Comparison of ENCODE assay signal across 17 cellular contexts in the genomic region with DNA sequence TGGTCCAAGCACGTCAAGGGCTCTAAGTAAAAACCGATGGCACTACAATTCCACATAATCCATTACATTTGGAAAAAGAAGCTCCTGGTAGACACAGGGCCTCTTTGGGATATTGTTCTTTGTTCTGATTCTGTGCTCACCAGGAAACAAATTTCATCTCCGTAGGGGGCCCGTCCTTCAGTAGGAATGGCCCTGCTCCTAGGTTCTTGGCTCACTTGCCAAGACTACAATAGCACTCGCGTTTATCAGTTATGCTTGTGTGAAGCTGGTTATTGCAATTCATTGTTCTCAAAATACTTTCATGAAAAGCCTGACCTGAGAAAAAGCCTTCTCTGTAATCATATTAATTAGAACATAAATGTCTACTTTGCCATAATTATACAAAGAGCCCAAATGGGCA. TPM values are rescaled to one million over a fixed set of nuclear protein-coding genes. Genes with fewer than 3 reads are reported as not detected.
DNase-seq lines count a peak whose midpoint lies in the region; ATAC-seq, FAIRE-seq and TF ChIP-seq lines count a peak whose summit lies in the region.
"Had no signal": no experiment of that assay in that cellular context is flagged by ENCODE, and none has a peak within 500 bp of the region (broad histone marks: within the 10 kb centered on the region; RNA-seq: fewer than 3 reads in every experiment).

No MANE protein-coding gene starts in this region.

- peaks cover 2 to 18% of the 10 kb centered on the region in 2 donors for H3K36me3 ChIP-seq in small intestine (ENCODE audit: control insufficient read depth in 2 of 2, insufficient read depth in 2 of 2, low read length in 2 of 2)
- H3K36me3 ChIP-seq: WERI-Rb-1 had no signal

- H3K27ac ChIP-seq in small intestine (ENCODE audit: low read depth in 1 of 2, low read length in 1 of 2): no peak overlapping the region
- H3K27ac ChIP-seq: thyroid gland, WERI-Rb-1 had no signal

- no peaks in the 10 kb centered on the region for H3K9me3 ChIP-seq in small intestine (ENCODE audit: control insufficient read depth, low read depth)
- H3K9me3 ChIP-seq: SK-N-SH, thyroid gland had no signal

- no peaks in the 10 kb centered on the region for H3K27me3 ChIP-seq in small intestine (ENCODE audit: control insufficient read depth in 2 of 2, insufficient read depth in 2 of 2, low read length in 2 of 2)
- H3K27me3 ChIP-seq: thyroid gland had no signal

- no peak overlapping the region for H3K4me3 Mint-ChIP-seq in activated CD8-positive, alpha-beta T cell treated with anti-CD3 and anti-CD28 coated beads, Interleukin-2, amount 10 ng/mL, durations not matched to agents 7 days and 5 days
- H3K4me3 Mint-ChIP-seq in activated CD8-positive, alpha-beta T cell treated with anti-CD3 and anti-CD28 coated beads for 36 hours: no peak overlapping the region
- no peak overlapping the region for H3K4me3 Mint-ChIP-seq in memory B cell

- intact Hi-C loops in activated CD8-positive, alpha-beta T cell treated with anti-CD3 and anti-CD28 coated beads for 36 hours (cut with micrococcal nuclease): no loop called here

- H3K36me3 Mint-ChIP-seq in activated CD8-positive, alpha-beta T cell treated with anti-CD3 and anti-CD28 coated beads, Interleukin-2, amount 10 ng/mL, durations not matched to agents 7 days and 5 days (ENCODE audit: low read depth): peaks cover 90% of the 10 kb centered on the region
- peaks cover 68% of the 10 kb centered on the region for H3K36me3 Mint-ChIP-seq in activated CD8-positive, alpha-beta T cell treated with anti-CD3 and anti-CD28 coated beads for 36 hours (ENCODE audit: low read depth)
- H3K36me3 Mint-ChIP-seq in memory B cell: peaks cover 36% of the 10 kb centered on the region

- H3K27me3 Mint-ChIP-seq in activated CD8-positive, alpha-beta T cell treated with anti-CD3 and anti-CD28 coated beads, Interleukin-2, amount 10 ng/mL, durations not matched to agents 7 days and 5 days (ENCODE audit: low read depth): no peaks in the 10 kb centered on the region
- no peaks in the 10 kb centered on the region for H3K27me3 Mint-ChIP-seq in activated CD8-positive, alpha-beta T cell treated with anti-CD3 and anti-CD28 coated beads for 36 hours
- H3K27me3 Mint-ChIP-seq in memory B cell: no peaks in the 10 kb centered on the region

- peaks cover 0 to 9% of the 10 kb centered on the region in 2 donors for H3K4me1 ChIP-seq in small intestine (ENCODE audit: control insufficient read depth in 2 of 2, insufficient read depth in 1 of 2, low read depth in 1 of 2, low read length in 1 of 2)
- H3K4me1 ChIP-seq: thyroid gland had no signal

- H3K4me3 ChIP-seq in small intestine (ENCODE audit: low read depth in 1 of 2, low read length in 2 of 2): no peak overlapping the region
- H3K4me3 ChIP-seq: thyroid gland had no signal

- POLR2A ChIA-PET in activated CD8-positive, alpha-beta T cell treated with anti-CD3 and anti-CD28 coated beads, Interleukin-2, amount 10 ng/mL, durations not matched to agents 7 days and 5 days (lab: Charles Lee): no interaction called here
- POLR2A ChIA-PET in activated CD8-positive, alpha-beta T cell treated with anti-CD3 and anti-CD28 coated beads for 36 hours (lab: Charles Lee): interaction anchor here (0.6 to 2.9 kb wide), 6 partner anchors 10 to 160 kb away, joined by 3 to 13 read pairs (median 3); a partner anchor contains a TSS

- no peaks in the 10 kb centered on the region for H3K9me3 Mint-ChIP-seq in activated CD8-positive, alpha-beta T cell treated with anti-CD3 and anti-CD28 coated beads, Interleukin-2, amount 10 ng/mL, durations not matched to agents 7 days and 5 days (ENCODE audit: insufficient read depth)
- no peaks in the 10 kb centered on the region for H3K9me3 Mint-ChIP-seq in activated CD8-positive, alpha-beta T cell treated with anti-CD3 and anti-CD28 coated beads for 36 hours
- no peaks in the 10 kb centered on the region for H3K9me3 Mint-ChIP-seq in memory B cell

- FAIRE-seq in small intestine (lab: Jason Lieb, UNC): no peak

- ATAC-seq in activated CD8-positive, alpha-beta T cell treated with anti-CD3 and anti-CD28 coated beads, Interleukin-2, amount 10 ng/mL, durations not matched to agents 7 days and 5 days: no peak
- ATAC-seq in activated CD8-positive, alpha-beta T cell treated with anti-CD3 and anti-CD28 coated beads for 36 hours: no peak
- no peak for ATAC-seq in memory B cell (ENCODE audit: low read depth)
- ATAC-seq in HG03521 (IDR thresholded peaks at IDR 0.05; ENCODE audit: unreplicated experiment): no peak
- ATAC-seq in GM18517 (IDR thresholded peaks at IDR 0.05; ENCODE audit: unreplicated experiment): no peak
- ATAC-seq: sciatic nerve had no signal

- TF ChIP-seq CTCF in activated CD8-positive, alpha-beta T cell treated with anti-CD3 and anti-CD28 coated beads for 36 hours (IDR thresholded peaks at IDR 0.05): no peak

- CTCF ChIA-PET in activated CD8-positive, alpha-beta T cell treated with anti-CD3 and anti-CD28 coated beads, Interleukin-2, amount 10 ng/mL, durations not matched to agents 7 days and 5 days (lab: Charles Lee): interaction anchor here (0.8 to 2.6 kb wide), 8 partner anchors 10 to 160 kb away, joined by 3 to 10 read pairs (median 4); no protein-coding TSS in a partner anchor
- CTCF ChIA-PET in activated CD8-positive, alpha-beta T cell treated with anti-CD3 and anti-CD28 coated beads for 36 hours (lab: Charles Lee): interaction anchor here (1.6 to 2.1 kb wide), 2 partner anchors 9 to 29 kb away, joined by 7 read pairs; a partner anchor contains a TSS

- peak overlapping the region; percentile 77 for H3K27ac Mint-ChIP-seq in activated CD8-positive, alpha-beta T cell treated with anti-CD3 and anti-CD28 coated beads, Interleukin-2, amount 10 ng/mL, durations not matched to agents 7 days and 5 days
- H3K27ac Mint-ChIP-seq in activated CD8-positive, alpha-beta T cell treated with anti-CD3 and anti-CD28 coated beads for 36 hours: no peak overlapping the region
- H3K27ac Mint-ChIP-seq in memory B cell: peak overlapping the region; percentile 87

- DNase-seq in activated CD8-positive, alpha-beta T cell treated with anti-CD3 and anti-CD28 coated beads, Interleukin-2, amount 10 ng/mL, durations not matched to agents 7 days and 5 days: no peak
- DNase-seq in activated CD8-positive, alpha-beta T cell treated with anti-CD3 and anti-CD28 coated beads for 36 hours: no peak
- DNase-seq in DMS79 (lab: John Stamatoyannopoulos, UW) (peak; percentile 38), NCI-H2227 treated with DMSO at 0.1 percent for 48 hours (lab: John Stamatoyannopoulos, UW) (peak; percentile 52), memory B cell (ENCODE audit: low spot score in 2 of 2) (no peak), small intestine (no peak)
- DNase-seq: foreskin melanocyte; mesenchymal stem cell; SK-N-SH; stimulated activated CD4-positive, alpha-beta T cell treated with anti-CD3 and anti-CD28 coated beads, Interleukin-2, amount 100 ng/mL, for 48 hours; stimulated activated CD8-positive, alpha-beta memory T cell treated with anti-CD3 and anti-CD28 coated beads, Interleukin-4, amount 100 ng/mL, for 48 hours; thyroid gland; WERI-Rb-1 had no signal

- 88 to 99% (median 93%) methylated on average over 6 of the region's 6 CpGs for WGBS in small intestine, 3 donors

- peaks cover 79% of the 10 kb centered on the region for H3K4me1 Mint-ChIP-seq in activated CD8-positive, alpha-beta T cell treated with anti-CD3 and anti-CD28 coated beads, Interleukin-2, amount 10 ng/mL, durations not matched to agents 7 days and 5 days (ENCODE audit: low read depth)
- peaks cover 68% of the 10 kb centered on the region for H3K4me1 Mint-ChIP-seq in activated CD8-positive, alpha-beta T cell treated with anti-CD3 and anti-CD28 coated beads for 36 hours (ENCODE audit: low read depth)
- H3K4me1 Mint-ChIP-seq in memory B cell: peaks cover 23% of the 10 kb centered on the region

RNA-seq across cellular contexts. Expression of a gene that starts 10.3 kb away (rescaled TPM):
- total RNA-seq in activated CD8-positive, alpha-beta T cell treated with anti-CD3 and anti-CD28 coated beads, Interleukin-2, amount 10 ng/mL, durations not matched to agents 7 days and 5 days: 10 to 100 TPM; 17.3 to 20.2 TPM
- 10 to 100 TPM; 19.9 TPM for total RNA-seq in activated CD8-positive, alpha-beta T cell treated with anti-CD3 and anti-CD28 coated beads for 36 hours
- 1 to 10 TPM in 1 of 3 donors, not detected in 2; 1.7 TPM for polyA plus RNA-seq in small intestine
- total RNA-seq: OCI-LY7 had no signal

Comparison
In these comparisons a context has a peak if more than half of its experiments do, and no peak if none do; other contexts are left out.
1. DNase-seq: peak in DMS79 (single experiment) and NCI-H2227 treated with DMSO at 0.1 percent for 48 hours (single experiment); none in activated CD8-positive, alpha-beta T cell treated with anti-CD3 and anti-CD28 coated beads, Interleukin-2, amount 10 ng/mL, durations not matched to agents 7 days and 5 days (single experiment), activated CD8-positive, alpha-beta T cell treated with anti-CD3 and anti-CD28 coated beads for 36 hours (single experiment), memory B cell (0 of 2) and small intestine (single experiment).